Comparison of ENCODE assay signal across 8 cellular contexts in genomic region chr4:2241410-2242353, GRCh38. TPM values are rescaled to one million over a fixed set of nuclear protein-coding genes. Genes with fewer than 3 reads are reported as not detected.
DNase-seq lines count a peak whose midpoint lies in the region; FAIRE-seq and TF ChIP-seq lines count a peak whose summit lies in the region.

TSS of gene HAUS3 (minus strand) at chr4:2242121. CDS start at chr4:2240946, 1,175 bp downstream.
TSS of gene POLN (minus strand) at chr4:2242121. CDS start at chr4:2229231, 12,890 bp downstream.

- H4K20me1 ChIP-seq in H1 (replicated peaks in 1 of 2; ENCODE audit: control insufficient read depth in 1 of 2, insufficient read depth in 2 of 2, low read length in 2 of 2): peaks cover 0 to 6% of the 10 kb centered on the region in 2 experiments

- H3K9ac ChIP-seq in H1 (replicated peaks in 1 of 4; ENCODE audit: extremely low read depth in 1 of 4, low read depth in 3 of 4, low read length in 3 of 4): peak within 1 kb of the TSS; percentile 50 to 82 (median 54)

- H3K79me2 ChIP-seq in H1 (ENCODE audit: control insufficient read depth in 1 of 2, insufficient read depth in 2 of 2, low read length in 2 of 2): peaks cover 0 to 37% of the 10 kb centered on the region in 2 experiments; a peak in 3 of 4 replicates

- H3K23me2 ChIP-seq in H1 (ENCODE audit: low read depth, low read length): no peaks in the 10 kb centered on the region

- H3K14ac ChIP-seq in H1 (ENCODE audit: insufficient read length): no peak within 1 kb of the TSS

- peak within 1 kb of the TSS; percentile 75 to 94 (median 84) for H3K4me3 ChIP-seq in H1 (ENCODE audit: extremely low read depth in 1 of 4, insufficient read depth in 2 of 4, low read depth in 3 of 4, low read length in 4 of 4)
- peak within 1 kb of the TSS; percentile 80 for H3K4me3 ChIP-seq in mesodermal cell (ENCODE audit: extremely low read depth, insufficient read depth, low read length, poor library complexity, severe bottlenecking)

- no peak within 1 kb of the TSS for H2BK20ac ChIP-seq in H1 (ENCODE audit: low read length)

- H4K8ac ChIP-seq in H1 (ENCODE audit: extremely low read depth, insufficient read depth, low read length): no peak within 1 kb of the TSS; the same call in none of the 2 replicates

- H3K4me1 ChIP-seq in H1 (replicated peaks in 1 of 4; ENCODE audit: control insufficient read depth in 3 of 4, insufficient read depth in 4 of 4, low read length in 3 of 4) (peaks cover 0 to 2% (median 0%) of the 10 kb centered on the region in 4 experiments; a peak in 1 of 7 replicates), mesodermal cell (ENCODE audit: control insufficient read depth, insufficient read depth, low read length, poor library complexity, severe bottlenecking) (peaks cover 14% of the 10 kb centered on the region)

- H2BK15ac ChIP-seq in H1 (ENCODE audit: low read length): 0 out of 2 replicates have a peak within 1 kb of the TSS, but pooled peaks have one; percentile 12

- no peak for TF ChIP-seq RAD21 in H1 (IDR thresholded peaks at IDR 0.05 in 1 of 2, conservative IDR thresholded peaks at IDR 0.05 in 1 of 2; ENCODE audit: low read depth in 2 of 2, low read length in 2 of 2)

- CTCF ChIA-PET in H1 (lab: Charles Lee; ENCODE audit: partially characterized antibody): interaction anchor here (1.4 to 2.7 kb wide), 3 partner anchors 14 to 119 kb away, joined by 5 to 13 read pairs (median 7); no protein-coding TSS in a partner anchor

- H4K5ac ChIP-seq in H1 (ENCODE audit: insufficient read length, low read depth, low read length): peak within 1 kb of the TSS; percentile 44

- H3K36me3 ChIP-seq in H1 (ENCODE audit: control insufficient read depth in 2 of 4, insufficient read depth in 4 of 4, low read length in 3 of 4): peaks cover 0 to 7% (median 0%) of the 10 kb centered on the region in 4 experiments; a peak in 1 of 8 replicates
- peaks cover 16% of the 10 kb centered on the region for H3K36me3 ChIP-seq in mesodermal cell (ENCODE audit: control insufficient read depth, insufficient read depth, low read length)

- peak; percentile 98 for DNase-seq in COLO668 (lab: John Stamatoyannopoulos, UW; ENCODE audit: unreplicated experiment)
- DNase-seq in GM20000 (ENCODE audit: low spot score): peak; percentile 100
- peak; percentile 99 for DNase-seq in HT-29 (ENCODE audit: low spot score)
- DNase-seq in NK-92 treated with Interleukin-12 subunit alpha and Interleukin-12 subunit beta, amount 100 ng/mL, for 24 hours (lab: John Stamatoyannopoulos, UW): peak; percentile 98
- DNase-seq in activated CD8-positive, alpha-beta memory T cell treated with anti-CD3 and anti-CD28 coated beads for 48 hours (ENCODE audit: low read depth in 2 of 3, low spot score in 2 of 3): peak; percentile 93 to 100 (median 96)
- DNase-seq in H1 (ENCODE audit: low read depth in 1 of 2, low spot score in 2 of 2): peak; percentile 95 to 99
- DNase-seq in stimulated activated CD8-positive, alpha-beta memory T cell treated with anti-CD3 and anti-CD28 coated beads, Interleukin-15, amount 100 ng/mL, for 24 hours (ENCODE audit: low read depth): peak; percentile 95

- H2BK120ac ChIP-seq in H1 (replicated peaks; ENCODE audit: low read depth, low read length): no peak within 1 kb of the TSS

- peak within 1 kb of the TSS; percentile 62; the same call in 1 of the 2 replicates for H2AFZ ChIP-seq in H1 (ENCODE audit: low read length)

- no peak within 1 kb of the TSS for H2BK12ac ChIP-seq in H1 (ENCODE audit: low read depth, low read length)

- H4K91ac ChIP-seq in H1 (replicated peaks; ENCODE audit: insufficient read length, low read length): peak within 1 kb of the TSS; percentile 3

- H3K27ac ChIP-seq in H1 (ENCODE audit: low read depth, low read length): no peak within 1 kb of the TSS
- no peak within 1 kb of the TSS for H3K27ac ChIP-seq in mesodermal cell (ENCODE audit: low read depth, low read length, severe bottlenecking)

- FAIRE-seq in H1 (lab: Jason Lieb, UNC): no peak

- POLR2A ChIA-PET in H1 (lab: Charles Lee; ENCODE audit: partially characterized antibody): interaction anchor here (0.8 to 1.6 kb wide), 2 partner anchors 9 to 200 kb away, joined by 3 to 4 read pairs; no protein-coding TSS in a partner anchor

- no peak within 1 kb of the TSS for H2AK5ac ChIP-seq in H1 (ENCODE audit: low read depth, low read length)

- H3K56ac ChIP-seq in H1 (replicated peaks; ENCODE audit: insufficient read length, low read depth, low read length): peak within 1 kb of the TSS; percentile 87

- H3K18ac ChIP-seq in H1 (ENCODE audit: extremely low read depth, low read length): no peak within 1 kb of the TSS

- H3K23ac ChIP-seq in H1 (ENCODE audit: insufficient read length): peak within 1 kb of the TSS; percentile 99

- TF ChIP-seq CTCF in GM20000 (IDR thresholded peaks at IDR 0.05; ENCODE audit: extremely low read depth, missing control alignments) (no peak), H1 (IDR thresholded peaks at IDR 0.05; ENCODE audit: control extremely low read depth in 1 of 3, insufficient read depth in 1 of 3, low read depth in 1 of 3, low read length in 3 of 3) (0 out of 4 replicates have a peak, but pooled peaks of 1 of the 3 experiments have one; percentile 4)

- WGBS in H1 (ENCODE audit: extremely low coverage in 1 of 2, insufficient coverage in 1 of 2, insufficient read length in 1 of 2, insufficient replicate concordance in 2 of 2, low coverage in 1 of 2, low lambda C conversion rate in 2 of 2, missing lambda C conversion rate in 1 of 2), 2 experiments: 3% methylated on average over 67 of the region's 88 CpGs; no CpG with 5 or more reads in 1 of the 2 experiments
- WGBS in mesodermal cell (ENCODE audit: insufficient coverage in 2 of 2), 2 experiments: 0% methylated on average over 61 to 70 of the region's 88 CpGs

- H3K4ac ChIP-seq in H1 (replicated peaks; ENCODE audit: insufficient read length, low read depth, low read length): no peak within 1 kb of the TSS

- no peaks in the 10 kb centered on the region for H3K27me3 ChIP-seq in H1 (replicated peaks in 1 of 4; ENCODE audit: control insufficient read depth in 3 of 4, extremely low read depth in 1 of 4, insufficient read depth in 3 of 4, low read length in 3 of 4)

- TF ChIP-seq EP300 in H1 (IDR thresholded peaks at IDR 0.05; ENCODE audit: borderline replicate concordance in 1 of 2, low read depth in 2 of 2, low read length in 2 of 2): no peak

- H2BK5ac ChIP-seq in H1 (ENCODE audit: low read depth, low read length): no peak within 1 kb of the TSS

- H3K9me3 ChIP-seq in H1 (ENCODE audit: insufficient read depth in 2 of 2, low read depth in 1 of 2, low read length in 1 of 2) (no peaks in the 10 kb centered on the region; a peak in 1 of 4 replicates), mesodermal cell (ENCODE audit: control insufficient read depth, low read length) (no peaks in the 10 kb centered on the region)

- no peaks in the 10 kb centered on the region; the same call in 1 of the 2 replicates for H3K79me1 ChIP-seq in H1 (ENCODE audit: low read depth, low read length)

- TF ChIP-seq POLR2A in H1 (IDR thresholded peaks at IDR 0.05; ENCODE audit: control extremely low read depth in 1 of 2, low read depth in 2 of 2, low read length in 2 of 2): peak in 1 of 2 experiments; percentile 68; a peak in 1 of 3 replicates

- H3K4me2 ChIP-seq in H1 (ENCODE audit: insufficient read depth in 1 of 2, low read depth in 2 of 2, low read length in 2 of 2): peak within 1 kb of the TSS; percentile 79 to 89

TF ChIP-seq in H1, 55 proteins besides CTCF, POLR2A, EP300 and RAD21 (continues in another document):
- TF ChIP-seq NRF1 (IDR thresholded peaks at IDR 0.05; ENCODE audit: low read depth, low read length) (peak; percentile 89), CHD2 (IDR thresholded peaks at IDR 0.05; ENCODE audit: low read length) (0 out of 2 replicates have a peak, but pooled peaks have one; percentile 15), SP2 (IDR thresholded peaks at IDR 0.05; ENCODE audit: low read length) (no peak), PHF8 (conservative IDR thresholded peaks at IDR 0.05; ENCODE audit: low read depth, low read length) (peak; percentile 66), SIRT6 (IDR thresholded peaks at IDR 0.05; ENCODE audit: low read length) (no peak), BCL11A (IDR thresholded peaks at IDR 0.05; ENCODE audit: low read depth in 2 of 2, low read length in 2 of 2) (no peak), KDM4A (IDR thresholded peaks at IDR 0.05; ENCODE audit: low read depth, low read length, severe bottlenecking) (peak; percentile 90)
- TF ChIP-seq, protein P1, sequence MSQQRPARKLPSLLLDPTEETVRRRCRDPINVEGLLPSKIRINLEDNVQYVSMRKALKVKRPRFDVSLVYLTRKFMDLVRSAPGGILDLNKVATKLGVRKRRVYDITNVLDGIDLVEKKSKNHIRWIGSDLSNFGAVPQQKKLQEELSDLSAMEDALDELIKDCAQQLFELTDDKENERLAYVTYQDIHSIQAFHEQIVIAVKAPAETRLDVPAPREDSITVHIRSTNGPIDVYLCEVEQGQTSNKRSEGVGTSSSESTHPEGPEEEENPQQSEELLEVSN (IDR thresholded peaks at IDR 0.05): 0 out of 2 replicates have a peak, but pooled peaks have one; percentile 33

RNA-seq across cellular contexts. Expression of gene HAUS3, which starts in this region (rescaled TPM):
- total RNA-seq in HT-29 (2014; rRNA removed; shearing (Covaris generic)): 9.7 and 10.8 TPM in 2 replicates
- 14.6 and 14.8 TPM in 2 replicates for total RNA-seq in H1 (2021; fragmentation: NEBNext Ultra II Directional; extraction: Animal tissue kit (Norgen Biotek cat#: 25700))
- 3.2 and 5.1 TPM in 2 replicates for polyA plus RNA-seq in H1 (2011; rRNA removed)
- 6.5 TPM for polyA plus RNA-seq in H1 (2011; cell fraction: cytosol; rRNA removed)
- polyA plus RNA-seq in H1 (2011; cell fraction: nucleus; rRNA removed): 3.7 TPM
- polyA plus RNA-seq in H1 (2012, experiment 1 of 2): 4.4 to 10.4 TPM (median 5.5 TPM) in 4 replicates
- polyA plus RNA-seq in H1 (2012, experiment 2 of 2): 1.2 TPM
- 10.3 TPM for polyA plus RNA-seq in H1 (2013, experiment 1 of 2)
- 10.4 TPM for polyA plus RNA-seq in H1 (2013, experiment 2 of 2)
- polyA minus RNA-seq in H1 (2011; rRNA and poly(A)+ RNA removed): 1.6 and 2.3 TPM in 2 replicates
- 4.0 TPM for polyA minus RNA-seq in H1 (2011; cell fraction: cytosol; rRNA and poly(A)+ RNA removed)
- polyA minus RNA-seq in H1 (2011; cell fraction: nucleus; rRNA and poly(A)+ RNA removed): 5.1 TPM
- 12.6 TPM for polyA plus RNA-seq in mesodermal cell (2013, experiment 1 of 2)
- polyA plus RNA-seq in mesodermal cell (2013, experiment 2 of 2): 16.1 TPM

RNA-seq across cellular contexts. Expression of gene POLN, which starts in this region (rescaled TPM):
- total RNA-seq in HT-29 (2014; rRNA removed; shearing (Covaris generic)): 0.31 and 0.71 TPM in 2 replicates
- total RNA-seq in H1 (2021; fragmentation: NEBNext Ultra II Directional; extraction: Animal tissue kit (Norgen Biotek cat#: 25700)): 1.5 and 4.2 TPM in 2 replicates
- 0.82 and 0.98 TPM in 2 replicates for polyA plus RNA-seq in H1 (2011; rRNA removed)
- polyA plus RNA-seq in H1 (2011; cell fraction: cytosol; rRNA removed): 1.3 TPM
- polyA plus RNA-seq in H1 (2011; cell fraction: nucleus; rRNA removed): 1.5 TPM
- 0.94 to 1.2 TPM (median 1.1 TPM) in 4 replicates for polyA plus RNA-seq in H1 (2012, experiment 1 of 2)
- polyA plus RNA-seq in H1 (2012, experiment 2 of 2): 0.05 TPM
- 1.8 TPM for polyA plus RNA-seq in H1 (2013, experiment 1 of 2)
- 2.3 TPM for polyA plus RNA-seq in H1 (2013, experiment 2 of 2)
- 1.3 and 2.1 TPM in 2 replicates for polyA minus RNA-seq in H1 (2011; rRNA and poly(A)+ RNA removed)
- not detected for polyA minus RNA-seq in H1 (2011; cell fraction: cytosol; rRNA and poly(A)+ RNA removed)
- 4.2 TPM for polyA minus RNA-seq in H1 (2011; cell fraction: nucleus; rRNA and poly(A)+ RNA removed)
- 3.1 TPM for polyA plus RNA-seq in mesodermal cell (2013, experiment 1 of 2)
- polyA plus RNA-seq in mesodermal cell (2013, experiment 2 of 2): 1.0 TPM
